In the genomic region with DNA sequence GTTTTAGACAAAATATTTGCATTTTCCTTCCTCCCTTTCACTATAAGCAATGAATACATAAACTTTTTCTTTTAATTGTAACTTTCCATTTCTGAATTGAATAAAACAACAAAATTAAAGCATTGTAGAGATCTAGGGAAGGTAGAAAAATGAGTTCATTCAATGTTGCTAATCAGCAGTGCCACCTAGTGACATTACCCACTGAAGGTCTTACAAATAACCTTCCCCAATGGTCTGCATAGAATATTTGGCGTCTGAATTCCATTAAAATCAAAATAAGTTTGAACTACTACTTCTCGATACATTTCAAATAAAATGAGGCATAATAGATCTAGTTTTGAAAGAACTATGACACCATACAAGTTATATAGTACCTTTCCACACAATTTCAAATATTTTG, we compare ENCODE assay signal across 8 cellular contexts. TPM values are rescaled to one million over a fixed set of nuclear protein-coding genes. Genes with fewer than 3 reads are reported as not detected.
A peak's percentile ranks its signal among the peaks of the same experiment; 100 is the strongest.
DNase-seq lines count a peak whose midpoint lies in the region; ATAC-seq, FAIRE-seq and TF ChIP-seq lines count a peak whose summit lies in the region.

No MANE protein-coding gene starts in this region.

- ATAC-seq in GM18505 (IDR thresholded peaks at IDR 0.05; ENCODE audit: unreplicated experiment) (no peak), GM21390 (IDR thresholded peaks at IDR 0.05; ENCODE audit: unreplicated experiment) (no peak)

- TF ChIP-seq POLR2A in GM18505 (IDR thresholded peaks at IDR 0.05; ENCODE audit: borderline replicate concordance, extremely low read depth, insufficient read depth, insufficient read length): no peak

- FAIRE-seq in GM19239 (lab: Jason Lieb, UNC) (peak; percentile 18), frontal cortex (lab: Jason Lieb, UNC) (peak; percentile 47)

- DNase-seq in AG08395 (ENCODE audit: low spot score) (peak; percentile 43), GM19239 (ENCODE audit: insufficient read length, low spot score) (no peak), RPMI7951 (ENCODE audit: low read depth) (peak; percentile 36), frontal cortex (ENCODE audit: low spot score in 2 of 2) (peak in 1 of 2 donors; percentile 26), COLO829 (ENCODE audit: low spot score) (no peak)
- no peak for DNase-seq in stimulated activated CD4-positive, alpha-beta T cell treated with anti-CD3 and anti-CD28 coated beads, Interleukin-4, amount 100 ng/mL, for 24 hours

RNA-seq across cellular contexts. Expression of gene FH, which starts 19.6 kb away (rescaled TPM):
- total RNA-seq in RPMI7951 (2014; rRNA removed; shearing (Covaris generic)): 84.7 and 87.0 TPM in 2 replicates
- total RNA-seq in frontal cortex: 53.0 TPM

RNA-seq across cellular contexts. Expression of gene KMO, which starts 32.3 kb away (rescaled TPM):
- 0.60 and 1.3 TPM in 2 replicates for total RNA-seq in RPMI7951 (2014; rRNA removed; shearing (Covaris generic))
- total RNA-seq in frontal cortex: 0.82 TPM

Comparison
In these comparisons a context has a peak if more than half of its experiments do, and no peak if none do; other contexts are left out.
1. DNase-seq: peak in AG08395 (single experiment) and RPMI7951 (single experiment); none in GM19239 (single experiment), COLO829 (single experiment) and stimulated activated CD4-positive, alpha-beta T cell treated with anti-CD3 and anti-CD28 coated beads, Interleukin-4, amount 100 ng/mL, for 24 hours (single experiment).